In the genomic region with DNA sequence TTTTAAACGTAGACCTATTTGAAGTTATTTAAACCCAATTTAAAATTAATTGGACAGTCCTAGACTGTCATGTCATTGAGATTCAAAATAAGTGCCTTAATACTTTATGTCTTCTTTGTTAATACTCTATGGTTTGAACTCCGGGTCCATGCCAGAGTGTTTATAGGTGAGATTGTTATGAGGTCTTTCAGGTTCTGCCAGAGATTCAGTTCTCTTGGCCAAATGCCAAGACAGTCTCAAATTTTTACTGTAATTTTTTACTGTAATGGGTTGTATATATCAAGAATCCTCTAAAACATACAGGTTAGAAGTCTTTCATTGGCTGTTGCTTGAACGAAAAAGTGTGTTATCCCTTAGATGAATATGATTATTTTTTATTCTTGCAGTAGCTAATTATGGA, we compare ENCODE assay signal across 1 cellular context.
TF ChIP-seq lines count a peak whose summit lies in the region.

No MANE protein-coding gene starts in this region.

TF ChIP-seq in GM23338, 12 proteins besides CTCF, POLR2A, EP300 and RAD21 (continued from another document):
- TF ChIP-seq, protein P1, sequence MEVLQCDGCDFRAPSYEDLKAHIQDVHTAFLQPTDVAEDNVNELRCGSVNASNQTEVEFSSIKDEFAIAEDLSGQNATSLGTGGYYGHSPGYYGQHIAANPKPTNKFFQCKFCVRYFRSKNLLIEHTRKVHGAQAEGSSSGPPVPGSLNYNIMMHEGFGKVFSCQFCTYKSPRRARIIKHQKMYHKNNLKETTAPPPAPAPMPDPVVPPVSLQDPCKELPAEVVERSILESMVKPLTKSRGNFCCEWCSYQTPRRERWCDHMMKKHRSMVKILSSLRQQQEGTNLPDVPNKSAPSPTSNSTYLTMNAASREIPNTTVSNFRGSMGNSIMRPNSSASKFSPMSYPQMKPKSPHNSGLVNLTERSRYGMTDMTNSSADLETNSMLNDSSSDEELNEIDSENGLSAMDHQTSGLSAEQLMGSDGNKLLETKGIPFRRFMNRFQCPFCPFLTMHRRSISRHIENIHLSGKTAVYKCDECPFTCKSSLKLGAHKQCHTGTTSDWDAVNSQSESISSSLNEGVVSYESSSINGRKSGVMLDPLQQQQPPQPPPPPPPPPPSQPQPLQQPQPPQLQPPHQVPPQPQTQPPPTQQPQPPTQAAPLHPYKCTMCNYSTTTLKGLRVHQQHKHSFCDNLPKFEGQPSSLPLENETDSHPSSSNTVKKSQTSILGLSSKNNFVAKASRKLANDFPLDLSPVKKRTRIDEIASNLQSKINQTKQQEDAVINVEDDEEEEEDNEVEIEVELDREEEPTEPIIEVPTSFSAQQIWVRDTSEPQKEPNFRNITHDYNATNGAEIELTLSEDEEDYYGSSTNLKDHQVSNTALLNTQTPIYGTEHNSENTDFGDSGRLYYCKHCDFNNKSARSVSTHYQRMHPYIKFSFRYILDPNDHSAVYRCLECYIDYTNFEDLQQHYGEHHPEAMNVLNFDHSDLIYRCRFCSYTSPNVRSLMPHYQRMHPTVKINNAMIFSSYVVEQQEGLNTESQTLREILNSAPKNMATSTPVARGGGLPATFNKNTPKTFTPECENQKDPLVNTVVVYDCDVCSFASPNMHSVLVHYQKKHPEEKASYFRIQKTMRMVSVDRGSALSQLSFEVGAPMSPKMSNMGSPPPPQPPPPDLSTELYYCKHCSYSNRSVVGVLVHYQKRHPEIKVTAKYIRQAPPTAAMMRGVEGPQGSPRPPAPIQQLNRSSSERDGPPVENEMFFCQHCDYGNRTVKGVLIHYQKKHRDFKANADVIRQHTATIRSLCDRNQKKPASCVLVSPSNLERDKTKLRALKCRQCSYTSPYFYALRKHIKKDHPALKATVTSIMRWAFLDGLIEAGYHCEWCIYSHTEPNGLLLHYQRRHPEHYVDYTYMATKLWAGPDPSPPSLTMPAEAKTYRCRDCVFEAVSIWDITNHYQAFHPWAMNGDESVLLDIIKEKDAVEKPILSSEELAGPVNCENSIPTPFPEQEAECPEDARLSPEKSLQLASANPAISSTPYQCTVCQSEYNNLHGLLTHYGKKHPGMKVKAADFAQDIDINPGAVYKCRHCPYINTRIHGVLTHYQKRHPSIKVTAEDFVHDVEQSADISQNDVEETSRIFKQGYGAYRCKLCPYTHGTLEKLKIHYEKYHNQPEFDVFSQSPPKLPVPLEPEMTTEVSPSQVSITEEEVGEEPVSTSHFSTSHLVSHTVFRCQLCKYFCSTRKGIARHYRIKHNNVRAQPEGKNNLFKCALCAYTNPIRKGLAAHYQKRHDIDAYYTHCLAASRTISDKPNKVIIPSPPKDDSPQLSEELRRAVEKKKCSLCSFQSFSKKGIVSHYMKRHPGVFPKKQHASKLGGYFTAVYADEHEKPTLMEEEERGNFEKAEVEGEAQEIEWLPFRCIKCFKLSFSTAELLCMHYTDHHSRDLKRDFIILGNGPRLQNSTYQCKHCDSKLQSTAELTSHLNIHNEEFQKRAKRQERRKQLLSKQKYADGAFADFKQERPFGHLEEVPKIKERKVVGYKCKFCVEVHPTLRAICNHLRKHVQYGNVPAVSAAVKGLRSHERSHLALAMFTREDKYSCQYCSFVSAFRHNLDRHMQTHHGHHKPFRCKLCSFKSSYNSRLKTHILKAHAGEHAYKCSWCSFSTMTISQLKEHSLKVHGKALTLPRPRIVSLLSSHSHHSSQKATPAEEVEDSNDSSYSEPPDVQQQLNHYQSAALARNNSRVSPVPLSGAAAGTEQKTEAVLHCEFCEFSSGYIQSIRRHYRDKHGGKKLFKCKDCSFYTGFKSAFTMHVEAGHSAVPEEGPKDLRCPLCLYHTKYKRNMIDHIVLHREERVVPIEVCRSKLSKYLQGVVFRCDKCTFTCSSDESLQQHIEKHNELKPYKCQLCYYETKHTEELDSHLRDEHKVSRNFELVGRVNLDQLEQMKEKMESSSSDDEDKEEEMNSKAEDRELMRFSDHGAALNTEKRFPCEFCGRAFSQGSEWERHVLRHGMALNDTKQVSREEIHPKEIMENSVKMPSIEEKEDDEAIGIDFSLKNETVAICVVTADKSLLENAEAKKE (CRISPR knock-in tag; IDR thresholded peaks at IDR 0.05), result no peak
- TF ChIP-seq, protein P2, sequence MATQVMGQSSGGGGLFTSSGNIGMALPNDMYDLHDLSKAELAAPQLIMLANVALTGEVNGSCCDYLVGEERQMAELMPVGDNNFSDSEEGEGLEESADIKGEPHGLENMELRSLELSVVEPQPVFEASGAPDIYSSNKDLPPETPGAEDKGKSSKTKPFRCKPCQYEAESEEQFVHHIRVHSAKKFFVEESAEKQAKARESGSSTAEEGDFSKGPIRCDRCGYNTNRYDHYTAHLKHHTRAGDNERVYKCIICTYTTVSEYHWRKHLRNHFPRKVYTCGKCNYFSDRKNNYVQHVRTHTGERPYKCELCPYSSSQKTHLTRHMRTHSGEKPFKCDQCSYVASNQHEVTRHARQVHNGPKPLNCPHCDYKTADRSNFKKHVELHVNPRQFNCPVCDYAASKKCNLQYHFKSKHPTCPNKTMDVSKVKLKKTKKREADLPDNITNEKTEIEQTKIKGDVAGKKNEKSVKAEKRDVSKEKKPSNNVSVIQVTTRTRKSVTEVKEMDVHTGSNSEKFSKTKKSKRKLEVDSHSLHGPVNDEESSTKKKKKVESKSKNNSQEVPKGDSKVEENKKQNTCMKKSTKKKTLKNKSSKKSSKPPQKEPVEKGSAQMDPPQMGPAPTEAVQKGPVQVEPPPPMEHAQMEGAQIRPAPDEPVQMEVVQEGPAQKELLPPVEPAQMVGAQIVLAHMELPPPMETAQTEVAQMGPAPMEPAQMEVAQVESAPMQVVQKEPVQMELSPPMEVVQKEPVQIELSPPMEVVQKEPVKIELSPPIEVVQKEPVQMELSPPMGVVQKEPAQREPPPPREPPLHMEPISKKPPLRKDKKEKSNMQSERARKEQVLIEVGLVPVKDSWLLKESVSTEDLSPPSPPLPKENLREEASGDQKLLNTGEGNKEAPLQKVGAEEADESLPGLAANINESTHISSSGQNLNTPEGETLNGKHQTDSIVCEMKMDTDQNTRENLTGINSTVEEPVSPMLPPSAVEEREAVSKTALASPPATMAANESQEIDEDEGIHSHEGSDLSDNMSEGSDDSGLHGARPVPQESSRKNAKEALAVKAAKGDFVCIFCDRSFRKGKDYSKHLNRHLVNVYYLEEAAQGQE (IDR thresholded peaks at IDR 0.05; ENCODE audit: unreplicated experiment), result no peak
- TF ChIP-seq EZH2 (IDR thresholded peaks at IDR 0.05; ENCODE audit: low read depth, unreplicated experiment) (no peak), ZNF331 (CRISPR knock-in tag; IDR thresholded peaks at IDR 0.05; ENCODE audit: low read depth) (no peak), STAT1 (IDR thresholded peaks at IDR 0.05; ENCODE audit: unreplicated experiment) (no peak), POLR2AphosphoS5 (IDR thresholded peaks at IDR 0.05; ENCODE audit: low read depth) (no peak), CREB1 (CRISPR knock-in tag; IDR thresholded peaks at IDR 0.05; ENCODE audit: low read depth) (no peak)
- TF ChIP-seq, protein P3, sequence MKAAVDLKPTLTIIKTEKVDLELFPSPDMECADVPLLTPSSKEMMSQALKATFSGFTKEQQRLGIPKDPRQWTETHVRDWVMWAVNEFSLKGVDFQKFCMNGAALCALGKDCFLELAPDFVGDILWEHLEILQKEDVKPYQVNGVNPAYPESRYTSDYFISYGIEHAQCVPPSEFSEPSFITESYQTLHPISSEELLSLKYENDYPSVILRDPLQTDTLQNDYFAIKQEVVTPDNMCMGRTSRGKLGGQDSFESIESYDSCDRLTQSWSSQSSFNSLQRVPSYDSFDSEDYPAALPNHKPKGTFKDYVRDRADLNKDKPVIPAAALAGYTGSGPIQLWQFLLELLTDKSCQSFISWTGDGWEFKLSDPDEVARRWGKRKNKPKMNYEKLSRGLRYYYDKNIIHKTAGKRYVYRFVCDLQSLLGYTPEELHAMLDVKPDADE (IDR thresholded peaks at IDR 0.05), result no peak
